Comparison of ENCODE assay signal across 18 cellular contexts in genomic region chr2:120299561-120299960, GRCh38. TPM values are rescaled to one million over a fixed set of nuclear protein-coding genes. Genes with fewer than 3 reads are reported as not detected.
DNase-seq lines count a peak whose midpoint lies in the region; ATAC-seq, FAIRE-seq and TF ChIP-seq lines count a peak whose summit lies in the region.
"Had no signal": no experiment of that assay in that cellular context is flagged by ENCODE, and none has a peak within 500 bp of the region (broad histone marks: within the 10 kb centered on the region; RNA-seq: fewer than 3 reads in every experiment).

No MANE protein-coding gene starts in this region.

- H3K9me3 ChIP-seq in astrocyte (ENCODE audit: insufficient read depth, low read depth, low read length) (no peaks in the 10 kb centered on the region), smooth muscle cell (replicated peaks; ENCODE audit: low read depth) (no peaks in the 10 kb centered on the region)
- H3K9me3 ChIP-seq: A549, BE2C had no signal

- H3K9ac ChIP-seq in astrocyte (ENCODE audit: low read length) = no peak overlapping the region
- no peak overlapping the region for H3K9ac ChIP-seq in smooth muscle cell (ENCODE audit: low read depth)

- H3F3A ChIP-seq in smooth muscle cell (ENCODE audit: low read depth) = peaks cover 24% of the 10 kb centered on the region

- H3K36me3 ChIP-seq in astrocyte (ENCODE audit: insufficient read depth, low read length) = no peaks in the 10 kb centered on the region
- H3K36me3 ChIP-seq in smooth muscle cell (ENCODE audit: low read depth) = no peaks in the 10 kb centered on the region
- H3K36me3 ChIP-seq: BE2C had no signal

- H3K4me2 ChIP-seq in astrocyte (ENCODE audit: low read length) = peak overlapping the region; percentile 32
- H3K4me2 ChIP-seq in smooth muscle cell = peak overlapping the region; percentile 69
- H3K4me2 ChIP-seq: A549 had no signal

- DNase-seq in astrocyte (ENCODE audit: low read depth) (peak; percentile 25), foreskin keratinocyte (no peak), memory B cell (ENCODE audit: low spot score in 2 of 2) (no peak), smooth muscle cell (lab: John Stamatoyannopoulos, UW; ENCODE audit: unreplicated experiment) (no peak), lower leg skin (ENCODE audit: low spot score in 2 of 2) (no peak)
- DNase-seq in stimulated activated CD4-positive, alpha-beta T cell treated with anti-CD3 and anti-CD28 coated beads, Interleukin-2, amount 100 ng/mL, for 24 hours = no peak
- DNase-seq in activated CD8-positive, alpha-beta memory T cell treated with anti-CD3 and anti-CD28 coated beads, Interleukin-2, amount 50 U/mL, for 48 hours = no peak
- DNase-seq: BE2C; CD4-positive, alpha-beta memory T cell; DMS79; HCEC 1CT; HFFc6 had no signal

- H3K27me3 Mint-ChIP-seq in astrocyte (ENCODE audit: low read depth, unreplicated experiment) (peaks cover 8% of the 10 kb centered on the region), memory B cell (no peaks in the 10 kb centered on the region)
- H3K27me3 Mint-ChIP-seq: CD4-positive, alpha-beta memory T cell had no signal

- no peak overlapping the region for H3K27ac ChIP-seq in astrocyte (ENCODE audit: low read depth, low read length)
- H3K27ac ChIP-seq in foreskin keratinocyte = no peak overlapping the region
- H3K27ac ChIP-seq in smooth muscle cell (ENCODE audit: low read depth) = peak overlapping the region; percentile 80
- H3K27ac ChIP-seq: A549, C4-2B had no signal

- H2AFZ ChIP-seq in astrocyte (ENCODE audit: low read depth, low read length) (no peak overlapping the region), smooth muscle cell (ENCODE audit: low read depth) (no peak overlapping the region)

- peak; percentile 20 for ATAC-seq in foreskin keratinocyte
- ATAC-seq in memory B cell (ENCODE audit: low read depth) = no peak
- no peak for ATAC-seq in GM21717 (IDR thresholded peaks at IDR 0.05; ENCODE audit: unreplicated experiment)
- ATAC-seq: A549 had no signal

- no peak for FAIRE-seq in astrocyte (lab: Jason Lieb, UNC)
- FAIRE-seq: A549, G401.6, GM12891, GM19239 had no signal

- H3K4me1 ChIP-seq in astrocyte (ENCODE audit: insufficient read depth, low read length) = peaks cover 30% of the 10 kb centered on the region
- H3K4me1 ChIP-seq in foreskin keratinocyte = peaks cover 11% of the 10 kb centered on the region
- H3K4me1 ChIP-seq in smooth muscle cell (ENCODE audit: low read depth) = peaks cover 6% of the 10 kb centered on the region
- H3K4me1 ChIP-seq: A549, BE2C had no signal

- H3K9me3 Mint-ChIP-seq in astrocyte (ENCODE audit: unreplicated experiment) = peaks cover 2% of the 10 kb centered on the region
- H3K9me3 Mint-ChIP-seq in memory B cell = no peaks in the 10 kb centered on the region
- H3K9me3 Mint-ChIP-seq: CD4-positive, alpha-beta memory T cell; HFFc6 had no signal

- H4K20me1 ChIP-seq in astrocyte (ENCODE audit: insufficient read depth, low read length) (peaks cover 4% of the 10 kb centered on the region), smooth muscle cell (ENCODE audit: low read depth) (no peaks in the 10 kb centered on the region)

- intact Hi-C loops in lower leg skin (cut with DNase I; ENCODE audit: low total_unique reads) = no loop called here

- H3K79me2 ChIP-seq in astrocyte (ENCODE audit: insufficient read depth, low read length) (no peaks in the 10 kb centered on the region), smooth muscle cell (ENCODE audit: low read depth) (no peaks in the 10 kb centered on the region)

- H3K36me3 Mint-ChIP-seq in astrocyte (ENCODE audit: low read depth, unreplicated experiment) = peaks cover 31% of the 10 kb centered on the region
- peaks cover 25% of the 10 kb centered on the region for H3K36me3 Mint-ChIP-seq in memory B cell

- H3K27ac Mint-ChIP-seq in astrocyte (ENCODE audit: unreplicated experiment) = peak overlapping the region; percentile 27
- H3K27ac Mint-ChIP-seq in memory B cell = peak overlapping the region; percentile 45
- H3K27ac Mint-ChIP-seq: CD4-positive, alpha-beta memory T cell; HFFc6 had no signal

- no peak for TF ChIP-seq POLR2A in lower leg skin (IDR thresholded peaks at IDR 0.05)

- H3K4me1 Mint-ChIP-seq in astrocyte (ENCODE audit: low read depth, unreplicated experiment) (peaks cover 31% of the 10 kb centered on the region), memory B cell (peaks cover 5% of the 10 kb centered on the region)

- H3K27me3 ChIP-seq in astrocyte (ENCODE audit: insufficient read depth, low read length) (no peaks in the 10 kb centered on the region), foreskin keratinocyte (no peaks in the 10 kb centered on the region), smooth muscle cell (ENCODE audit: low read depth) (no peaks in the 10 kb centered on the region)
- H3K27me3 ChIP-seq: BE2C had no signal

- WGBS in smooth muscle cell (ENCODE audit: low lambda C conversion rate) = 45% methylated on average over 6 of the region's 6 CpGs
- WGBS in lower leg skin, 2 donors = 98 to 99% methylated on average over 6 of the region's 6 CpGs

- TF ChIP-seq CTCF in astrocyte (IDR thresholded peaks at IDR 0.05; ENCODE audit: insufficient read depth, low read depth, low read length) = no peak
- TF ChIP-seq CTCF in foreskin keratinocyte (conservative IDR thresholded peaks at IDR 0.05) = no peak
- TF ChIP-seq CTCF in smooth muscle cell (IDR thresholded peaks at IDR 0.05; ENCODE audit: borderline replicate concordance, insufficient read depth, poor library complexity, severe bottlenecking) = no peak
- no peak for TF ChIP-seq CTCF in lower leg skin (IDR thresholded peaks at IDR 0.05)

- H3K4me3 ChIP-seq in astrocyte (ENCODE audit: insufficient read depth, low read depth, low read length) = no peak overlapping the region
- no peak overlapping the region for H3K4me3 ChIP-seq in smooth muscle cell
- H3K4me3 ChIP-seq in lower leg skin (ENCODE audit: low read depth, poor library complexity, severe bottlenecking) = no peak overlapping the region
- H3K4me3 ChIP-seq: A549 had no signal

- no peak overlapping the region for H3K4me3 Mint-ChIP-seq in astrocyte (ENCODE audit: unreplicated experiment)
- H3K4me3 Mint-ChIP-seq in memory B cell = no peak overlapping the region
- H3K4me3 Mint-ChIP-seq: CD4-positive, alpha-beta memory T cell; HFFc6 had no signal

RNA-seq across cellular contexts. Expression of gene INHBB, which starts 46.4 kb away (rescaled TPM):
- total RNA-seq in astrocyte (7.1 and 19.8 TPM in 2 replicates), foreskin keratinocyte (not detected in 2 replicates), smooth muscle cell (0.09 TPM in 1 of 2 replicates, not detected in the other), lower leg skin (10 to 100 TPM in 3 of 4 donors, 1 to 10 TPM in 1; 9.4 to 47.9 (median 25.0) TPM)
- polyA plus RNA-seq in foreskin keratinocyte (not detected in 2 replicates), smooth muscle cell (0.06 and 0.53 TPM in 2 replicates)
- total RNA-seq: CD4-positive, alpha-beta memory T cell had no signal
- polyA plus RNA-seq: CD4-positive, alpha-beta memory T cell had no signal

RNA-seq across cellular contexts. Expression of gene RALB, which starts 46.9 kb away (rescaled TPM):
- 44.5 and 49.4 TPM in 2 replicates for total RNA-seq in astrocyte
- 49.4 and 57.4 TPM in 2 replicates for total RNA-seq in foreskin keratinocyte
- polyA plus RNA-seq in foreskin keratinocyte = 44.7 and 47.8 TPM in 2 replicates
- total RNA-seq in smooth muscle cell = 72.1 and 73.4 TPM in 2 replicates
- 69.9 and 71.3 TPM in 2 replicates for polyA plus RNA-seq in smooth muscle cell
- total RNA-seq in lower leg skin = 10 to 100 TPM; 22.4 to 42.8 (median 34.9) TPM
